2 cellular contexts compared by ENCODE assay signal in genomic region chr5:10220253-10220652, GRCh38.
TF ChIP-seq lines count a peak whose summit lies in the region.

No MANE protein-coding gene starts in this region.

TF ChIP-seq in SK-N-SH, 30 proteins besides CTCF, POLR2A, EP300 and RAD21 (continued from another document):
- TF ChIP-seq USF1 (IDR thresholded peaks at IDR 0.05; ENCODE audit: borderline replicate concordance, low read depth) (no peak), ZBTB33 (IDR thresholded peaks at IDR 0.05; ENCODE audit: borderline replicate concordance, low read depth) (no peak), TEAD4 (IDR thresholded peaks at IDR 0.05; ENCODE audit: borderline replicate concordance, insufficient read depth) (no peak), RFX5 (IDR thresholded peaks at IDR 0.05; ENCODE audit: low read length) (no peak), TAF1 (IDR thresholded peaks at IDR 0.05; ENCODE audit: borderline replicate concordance, low read depth, low read length) (no peak), USF2 (IDR thresholded peaks at IDR 0.05; ENCODE audit: borderline replicate concordance, low read depth, low read length) (no peak), GATA2 (CRISPR knock-in tag; IDR thresholded peaks at IDR 0.05) (no peak)

TF ChIP-seq in SK-N-SH treated with all-trans-retinoic acid at 6 μM for 48 hours, 23 proteins besides CTCF, POLR2A, EP300 and RAD21 (continued from another document):
- TF ChIP-seq PATZ1 (CRISPR knock-in tag; IDR thresholded peaks at IDR 0.05; ENCODE audit: borderline replicate concordance) (no peak), CSDC2 (CRISPR knock-in tag; IDR thresholded peaks at IDR 0.05) (no peak), ZNF565 (CRISPR knock-in tag; conservative IDR thresholded peaks at IDR 0.05; ENCODE audit: low read depth) (no peak), CSRNP3 (CRISPR knock-in tag; IDR thresholded peaks at IDR 0.05) (no peak), ARNTL (CRISPR knock-in tag; IDR thresholded peaks at IDR 0.05; ENCODE audit: borderline replicate concordance, low read depth) (no peak), CREB5 (CRISPR knock-in tag; IDR thresholded peaks at IDR 0.05; ENCODE audit: low read depth) (no peak), GLIS3 (CRISPR knock-in tag; IDR thresholded peaks at IDR 0.05) (no peak), ZNF70 (CRISPR knock-in tag; IDR thresholded peaks at IDR 0.05) (no peak)
